8 cellular contexts compared by ENCODE assay signal in the genomic region with DNA sequence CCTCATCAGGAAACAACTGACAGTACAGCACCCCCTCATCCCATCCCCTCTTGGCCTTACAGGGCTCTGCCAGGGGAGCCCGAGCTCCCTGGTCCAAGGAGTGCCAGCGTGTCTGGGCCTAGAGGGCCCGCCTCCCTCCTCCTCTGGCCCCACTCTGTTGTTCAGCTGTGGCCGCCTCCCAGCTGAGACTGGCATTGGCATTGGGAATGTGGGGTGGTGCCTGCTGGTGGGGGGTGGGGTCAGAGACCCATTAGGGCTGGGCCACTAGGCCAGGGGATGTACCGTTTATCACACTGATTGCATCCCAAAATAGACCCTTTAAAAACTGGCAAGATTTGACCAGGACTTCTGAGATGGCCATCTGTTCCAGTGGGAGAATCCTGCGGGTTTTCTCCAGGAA.
A peak's percentile ranks its signal among the peaks of the same experiment; 100 is the strongest.
DNase-seq lines count a peak whose midpoint lies in the region; ATAC-seq and TF ChIP-seq lines count a peak whose summit lies in the region.

No MANE protein-coding gene starts in this region.

- no peak overlapping the region for H2AFZ ChIP-seq in neuron (ENCODE audit: low read depth, low read length)

- ATAC-seq in SK-N-SH treated with all-trans-retinoic acid at 6 μM for 48 hours (peak; percentile 72), GM18511 (IDR thresholded peaks at IDR 0.05; ENCODE audit: unreplicated experiment) (no peak), HG03039 (IDR thresholded peaks at IDR 0.05; ENCODE audit: unreplicated experiment) (no peak)

- H3K4me3 ChIP-seq in neuron (ENCODE audit: low read length) = peak overlapping the region; percentile 68

- peaks cover 13% of the 10 kb centered on the region for H3K4me1 ChIP-seq in neuron (ENCODE audit: insufficient read depth, low read length)

- no peaks in the 10 kb centered on the region for H3K9me3 ChIP-seq in neuron (ENCODE audit: low read length)

- H3K36me3 ChIP-seq in neuron (ENCODE audit: insufficient read depth, low read length) = no peaks in the 10 kb centered on the region

- H3K27me3 ChIP-seq in neuron (ENCODE audit: insufficient read depth, low read length) = peaks cover 2% of the 10 kb centered on the region

- DNase-seq in GM03348 (ENCODE audit: low spot score) (peak; percentile 59), fibroblast of gingiva (ENCODE audit: low read depth) (peak; percentile 59), NCI-H2081 treated with DMSO at 0.1 percent for 48 hours (lab: John Stamatoyannopoulos, UW) (no peak), DMS53 (lab: John Stamatoyannopoulos, UW) (no peak)

TF ChIP-seq in SK-N-SH treated with all-trans-retinoic acid at 6 μM for 48 hours, 23 proteins besides CTCF, POLR2A, EP300 and RAD21:
- no peak for TF ChIP-seq TCF4 (CRISPR knock-in tag; IDR thresholded peaks at IDR 0.05; ENCODE audit: borderline replicate concordance)
- TF ChIP-seq ZNF565 (CRISPR knock-in tag; conservative IDR thresholded peaks at IDR 0.05; ENCODE audit: low read depth) = no peak
- no peak for TF ChIP-seq TOX (CRISPR knock-in tag; IDR thresholded peaks at IDR 0.05; ENCODE audit: borderline replicate concordance)
- no peak for TF ChIP-seq GLIS3 (CRISPR knock-in tag; IDR thresholded peaks at IDR 0.05)
- TF ChIP-seq ESRRG (CRISPR knock-in tag; IDR thresholded peaks at IDR 0.05) = no peak
- TF ChIP-seq SNAI2 (CRISPR knock-in tag; IDR thresholded peaks at IDR 0.05) = no peak

Comparison
In these comparisons a context has a peak if more than half of its experiments do, and no peak if none do; other contexts are left out.
1. DNase-seq: peak in GM03348 (single experiment) and fibroblast of gingiva (single experiment); none in NCI-H2081 treated with DMSO at 0.1 percent for 48 hours (single experiment) and DMS53 (single experiment).